In genomic region chr10:103044942-103045489, GRCh38 we compare ENCODE assay signal across 16 cellular contexts.
DNase-seq lines count a peak whose midpoint lies in the region; ATAC-seq and TF ChIP-seq lines count a peak whose summit lies in the region.
"Had no signal": no experiment of that assay in that cellular context is flagged by ENCODE, and none has a peak within 500 bp of the region (broad histone marks: within the 10 kb centered on the region; RNA-seq: fewer than 3 reads in every experiment).

No MANE protein-coding gene starts in this region.

- no peaks in the 10 kb centered on the region for H3K36me3 ChIP-seq in A673 (ENCODE audit: insufficient read depth, low read length, poor library complexity, severe bottlenecking)
- H3K36me3 ChIP-seq: suprapubic skin had no signal

- H3K27ac ChIP-seq in A673 (ENCODE audit: low read depth, low read length, poor library complexity, severe bottlenecking) (no peak overlapping the region), coronary artery (peak overlapping the region; percentile 77 to 89), H9 (ENCODE audit: insufficient read length, low read depth, low read length) (no peak overlapping the region)
- H3K27ac ChIP-seq: suprapubic skin had no signal

- no peak for TF ChIP-seq CTCF in A673 (conservative IDR thresholded peaks at IDR 0.05; ENCODE audit: low read depth, low read length)
- TF ChIP-seq CTCF in coronary artery (IDR thresholded peaks at IDR 0.05): no peak
- TF ChIP-seq CTCF in glutamatergic neuron (IDR thresholded peaks at IDR 0.05; ENCODE audit: partially characterized antibody, unreplicated experiment): no peak
- TF ChIP-seq CTCF in H9 (conservative IDR thresholded peaks at IDR 0.05): no peak

- H2BK15ac ChIP-seq in H9 (ENCODE audit: low read depth, low read length): no peak overlapping the region

- no peak overlapping the region for H2BK12ac ChIP-seq in H9 (ENCODE audit: insufficient read length, low read depth, low read length)

- no peak overlapping the region for H2AFZ ChIP-seq in H9 (ENCODE audit: low read length)

- no peak overlapping the region for H2BK120ac ChIP-seq in H9 (ENCODE audit: low read depth, low read length, poor library complexity, severe bottlenecking)

- POLR2A ChIA-PET in A673 (lab: Charles Lee; ENCODE audit: low non-redundant PET): no interaction called here

- H3K4me1 ChIP-seq in A673 (ENCODE audit: insufficient read depth, low read length, poor library complexity, severe bottlenecking) (peaks cover 16% of the 10 kb centered on the region), H9 (ENCODE audit: insufficient read depth, low read length) (peaks cover 9% of the 10 kb centered on the region)
- H3K4me1 ChIP-seq: suprapubic skin had no signal

- no peak overlapping the region for H3K14ac ChIP-seq in H9 (ENCODE audit: insufficient read depth, low read length)

- no peak overlapping the region for H3K4me3 Mint-ChIP-seq in glutamatergic neuron (ENCODE audit: unreplicated experiment)
- H3K4me3 Mint-ChIP-seq in H9: no peak overlapping the region
- H3K4me3 Mint-ChIP-seq: B cell; central memory CD8-positive, alpha-beta T cell; natural killer cell had no signal

- no peak overlapping the region for H2BK20ac ChIP-seq in H9 (ENCODE audit: low read depth, low read length, poor library complexity, severe bottlenecking)

- H3T11ph ChIP-seq in H9 (ENCODE audit: low read length): no peak overlapping the region

- no peak overlapping the region for H3K9ac ChIP-seq in H9 (ENCODE audit: extremely low read depth, insufficient read length, low read length)

- no peaks in the 10 kb centered on the region for H4K20me1 ChIP-seq in H9 (ENCODE audit: control insufficient read depth, insufficient read depth, insufficient read length)

- H3K27ac Mint-ChIP-seq in glutamatergic neuron (ENCODE audit: unreplicated experiment): no peak overlapping the region
- peak overlapping the region in 1 of 3 experiments; percentile 31; a peak in 1 of 7 replicates for H3K27ac Mint-ChIP-seq in H9
- H3K27ac Mint-ChIP-seq: B cell, natural killer cell had no signal

- H3K9me3 Mint-ChIP-seq in glutamatergic neuron (ENCODE audit: unreplicated experiment) (no peaks in the 10 kb centered on the region), H9 (no peaks in the 10 kb centered on the region)
- H3K9me3 Mint-ChIP-seq: central memory CD8-positive, alpha-beta T cell; natural killer cell had no signal

- no peak overlapping the region for H2BK5ac ChIP-seq in H9 (ENCODE audit: insufficient read length, low read length)

- no peak overlapping the region for H4K91ac ChIP-seq in H9 (ENCODE audit: insufficient read length, low read depth, low read length)

- CTCF ChIA-PET in A673 (lab: Charles Lee): no interaction called here

- DNase-seq in A673 (ENCODE audit: low spot score) (peak; percentile 50), GM04503 (ENCODE audit: low read depth) (peak; percentile 94), coronary artery (ENCODE audit: low spot score) (no peak), mucosa of gallbladder (ENCODE audit: low spot score) (peak; percentile 48), midbrain (lab: John Stamatoyannopoulos, UW) (no peak), glutamatergic neuron (no peak), H9 (no peak)
- DNase-seq: activated CD4-positive, alpha-beta T cell treated with anti-CD3 and anti-CD28 coated beads for 1 hour; activated CD8-positive, alpha-beta memory T cell treated with anti-CD3 and anti-CD28 coated beads, Interleukin-2, amount 50 U/mL, for 48 hours; activated naive CD4-positive, alpha-beta T cell; natural killer cell; stimulated activated CD4-positive, alpha-beta T cell treated with anti-CD3 and anti-CD28 coated beads, Interleukin-1b, Interleukin-23, amount 100 ng/mL, for 48 hours had no signal

- intact Hi-C loops in A673 (cut with micrococcal nuclease; ENCODE audit: unreplicated experiment): no loop called here

- no peak overlapping the region for H3K4me2 ChIP-seq in H9 (ENCODE audit: insufficient read depth, insufficient read length, low read length)

- H3K79me1 ChIP-seq in H9 (ENCODE audit: insufficient read depth, low read depth, low read length, poor library complexity, severe bottlenecking): no peaks in the 10 kb centered on the region

- no peak overlapping the region for H3K4me3 ChIP-seq in A673 (ENCODE audit: low read depth, low read length, poor library complexity, severe bottlenecking)
- peak overlapping the region; percentile 55 for H3K4me3 ChIP-seq in coronary artery
- H3K4me3 ChIP-seq: suprapubic skin had no signal

- H3K27me3 Mint-ChIP-seq in glutamatergic neuron (ENCODE audit: unreplicated experiment): no peaks in the 10 kb centered on the region
- H3K27me3 Mint-ChIP-seq in H9 (ENCODE audit: low read depth): peaks cover 2% of the 10 kb centered on the region; the same call in 1 of the 2 replicates
- H3K27me3 Mint-ChIP-seq: B cell; central memory CD8-positive, alpha-beta T cell had no signal

- no peak for ATAC-seq in HG02840 (IDR thresholded peaks at IDR 0.05; ENCODE audit: low FRiP score, unreplicated experiment)
- ATAC-seq: natural killer cell had no signal

- no peaks in the 10 kb centered on the region for H3K9me3 ChIP-seq in A673 (ENCODE audit: low read depth, low read length, poor library complexity, severe bottlenecking)
- no peaks in the 10 kb centered on the region for H3K9me3 ChIP-seq in H9 (ENCODE audit: control insufficient read depth, low read depth, low read length)
- H3K9me3 ChIP-seq: suprapubic skin had no signal

- H3K4me1 Mint-ChIP-seq in glutamatergic neuron (ENCODE audit: low read depth, unreplicated experiment) (no peaks in the 10 kb centered on the region), H9 (peaks cover 34 to 36% of the 10 kb centered on the region in 2 experiments)
- H3K4me1 Mint-ChIP-seq: natural killer cell had no signal

- H3K4ac ChIP-seq in H9 (ENCODE audit: low read depth, low read length): no peak overlapping the region

- H2AK5ac ChIP-seq in H9 (ENCODE audit: insufficient read length, low read length): no peak overlapping the region

- no peak overlapping the region for H3K56ac ChIP-seq in H9 (ENCODE audit: insufficient read length, low read depth, low read length)

- H3K36me3 Mint-ChIP-seq in glutamatergic neuron (ENCODE audit: unreplicated experiment): no peaks in the 10 kb centered on the region
- H3K36me3 Mint-ChIP-seq in H9 (ENCODE audit: insufficient read depth in 1 of 3, low read depth in 3 of 3): no peaks in the 10 kb centered on the region
- H3K36me3 Mint-ChIP-seq: natural killer cell had no signal

- no CpG with 5 or more reads among the region's 8 CpGs for WGBS in H9 (ENCODE audit: extremely low coverage, insufficient read length, low lambda C conversion rate)

- H3K27me3 ChIP-seq in A673 (replicated peaks; ENCODE audit: insufficient read depth, low read depth, low read length, poor library complexity) (no peaks in the 10 kb centered on the region), H9 (ENCODE audit: insufficient read depth, low read length) (no peaks in the 10 kb centered on the region)
- H3K27me3 ChIP-seq: suprapubic skin had no signal

- H3K18ac ChIP-seq in H9 (ENCODE audit: insufficient read length, low read depth, low read length): no peak overlapping the region

- H4K8ac ChIP-seq in H9 (replicated peaks; ENCODE audit: insufficient read length, low read depth, low read length): no peak overlapping the region

- no peak overlapping the region for H3K23ac ChIP-seq in H9 (ENCODE audit: insufficient read length, low read depth, low read length)

- no peak overlapping the region for H4K5ac ChIP-seq in H9 (ENCODE audit: insufficient read length, low read depth, low read length)

- BruUV-seq in A673 (replicated peaks; lab: Mats Ljungman, UMichigan): no TSS peak

- no peaks in the 10 kb centered on the region for H3K79me2 ChIP-seq in H9 (ENCODE audit: insufficient read depth, low read length)

- no peaks in the 10 kb centered on the region for H3K23me2 ChIP-seq in H9 (ENCODE audit: insufficient read length, low read depth, low read length, poor library complexity, severe bottlenecking)

Comparison
In these comparisons a context has a peak if more than half of its experiments do, and no peak if none do; other contexts are left out.
1. DNase-seq: peak in A673 (single experiment), GM04503 (single experiment) and mucosa of gallbladder (single experiment); none in coronary artery (single experiment), midbrain (single experiment), glutamatergic neuron (single experiment) and H9 (single experiment).
2. H3K27ac ChIP-seq: peak in coronary artery (2 of 2); none in A673 (single experiment) and H9 (single experiment).